ENCODE assay signal across 2 cellular contexts in the genomic region with DNA sequence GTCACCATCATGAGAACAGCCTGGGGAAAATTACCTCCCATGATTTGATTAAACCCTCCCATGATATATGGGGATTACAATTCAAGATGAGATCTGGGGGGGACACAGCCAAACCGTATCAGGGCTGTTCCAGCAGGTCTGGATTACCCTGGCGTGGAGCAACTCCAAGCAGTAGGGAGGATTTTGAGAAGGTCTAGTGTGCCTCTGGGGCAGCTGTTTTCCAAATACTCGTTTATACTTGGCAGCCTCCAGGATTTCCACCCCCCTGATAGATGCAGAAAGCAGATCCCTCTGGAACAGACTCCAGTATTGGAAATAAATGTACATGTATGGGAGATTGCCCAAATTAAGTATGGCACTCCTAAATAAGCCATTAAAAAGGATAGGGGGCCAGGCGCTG.
TF ChIP-seq lines count a peak whose summit lies in the region.

No MANE protein-coding gene starts in this region.

TF ChIP-seq in SK-N-SH, 30 proteins besides CTCF, POLR2A, EP300 and RAD21:
- TF ChIP-seq GATA2 (CRISPR knock-in tag; IDR thresholded peaks at IDR 0.05) = 0 out of 2 replicates have a peak, but pooled peaks have one; percentile 25
- no peak for TF ChIP-seq USF1 (IDR thresholded peaks at IDR 0.05; ENCODE audit: borderline replicate concordance, low read depth)

TF ChIP-seq in endothelial cell of umbilical vein, 7 proteins besides CTCF, POLR2A, EP300 and RAD21:
- no peak for TF ChIP-seq GATA2 (IDR thresholded peaks at IDR 0.05; ENCODE audit: insufficient read depth, insufficient read length, low read depth, low read length)
- TF ChIP-seq EZH2 (IDR thresholded peaks at IDR 0.05; ENCODE audit: borderline replicate concordance, low read depth, low read length, severe bottlenecking) = no peak
- no peak for TF ChIP-seq POLR2AphosphoS5 (IDR thresholded peaks at IDR 0.05; ENCODE audit: insufficient read depth, low read depth, low read length)
- no peak for TF ChIP-seq FOS (IDR thresholded peaks at IDR 0.05; ENCODE audit: borderline replicate concordance, insufficient read depth, low read length)
- no peak for TF ChIP-seq JUN (IDR thresholded peaks at IDR 0.05; ENCODE audit: borderline replicate concordance, insufficient read depth, insufficient read length, low read depth)
- no peak for TF ChIP-seq MYC (IDR thresholded peaks at IDR 0.05; ENCODE audit: low read depth, low read length)
